Comparison of ENCODE assay signal across 19 cellular contexts in genomic region chr12:31478425-31478824, GRCh38.
DNase-seq lines count a peak whose midpoint lies in the region; ATAC-seq, FAIRE-seq and TF ChIP-seq lines count a peak whose summit lies in the region.
"Had no signal": no experiment of that assay in that cellular context is flagged by ENCODE, and none has a peak within 500 bp of the region (broad histone marks: within the 10 kb centered on the region; RNA-seq: fewer than 3 reads in every experiment).

No MANE protein-coding gene starts in this region.

- H3K9me3 ChIP-seq in BLaER1 (no peaks in the 10 kb centered on the region), left ventricle myocardium inferior (replicated peaks) (no peaks in the 10 kb centered on the region), liver (ENCODE audit: control insufficient read depth in 4 of 4, low read length in 3 of 4) (no peaks in the 10 kb centered on the region)
- H3K9me3 ChIP-seq: BE2C, Caco-2 had no signal

- H3K27me3 ChIP-seq in BLaER1 (no peaks in the 10 kb centered on the region), left ventricle myocardium inferior (ENCODE audit: low read depth) (no peaks in the 10 kb centered on the region), liver (ENCODE audit: control insufficient read depth in 4 of 4, insufficient read depth in 4 of 4, low read length in 3 of 4) (no peaks in the 10 kb centered on the region)
- H3K27me3 ChIP-seq: BE2C had no signal

- no peak overlapping the region for H3K27ac ChIP-seq in BLaER1
- peak overlapping the region; percentile 25 for H3K27ac ChIP-seq in left ventricle myocardium inferior (replicated peaks)
- peak overlapping the region; percentile 20 to 42 for H3K27ac ChIP-seq in liver (ENCODE audit: low read depth in 1 of 2, low read length in 2 of 2)
- H3K27ac ChIP-seq: HL-60 had no signal

- H3K4me3 ChIP-seq in BLaER1: no peak overlapping the region
- H3K4me3 ChIP-seq in left ventricle myocardium inferior: no peak overlapping the region
- H3K4me3 ChIP-seq in liver (ENCODE audit: low read depth in 1 of 3, low read length in 3 of 3): no peak overlapping the region

- H3K36me3 ChIP-seq in BLaER1 (peaks cover 15% of the 10 kb centered on the region; the same call in 1 of the 2 replicates), left ventricle myocardium inferior (peaks cover 9% of the 10 kb centered on the region), liver (ENCODE audit: control insufficient read depth in 4 of 4, insufficient read depth in 3 of 4, low read depth in 1 of 4, low read length in 3 of 4) (peaks cover 0 to 3% (median 0%) of the 10 kb centered on the region in 4 donors)

- H3K9ac ChIP-seq in BLaER1: no peak overlapping the region
- H3K9ac ChIP-seq in liver (ENCODE audit: low read depth in 1 of 2, low read length in 2 of 2): no peak overlapping the region

- no peaks in the 10 kb centered on the region for H3K36me3 Mint-ChIP-seq in stimulated activated effector memory CD8-positive, alpha-beta T cell treated with anti-CD3 and anti-CD28 coated beads, Interleukin-12 subunit alpha, Interleukin-12 subunit beta, amount 100 ng/mL, for 72 hours
- H3K36me3 Mint-ChIP-seq: CD8-positive, alpha-beta memory T cell had no signal

- no peaks in the 10 kb centered on the region for H3K9me3 Mint-ChIP-seq in stimulated activated effector memory CD8-positive, alpha-beta T cell treated with anti-CD3 and anti-CD28 coated beads, Interleukin-12 subunit alpha, Interleukin-12 subunit beta, amount 100 ng/mL, for 72 hours
- H3K9me3 Mint-ChIP-seq: CD8-positive, alpha-beta memory T cell; H9 had no signal

- intact Hi-C loops in left ventricle myocardium inferior (cut with micrococcal nuclease): no loop called here

- TF ChIP-seq RAD21 in liver (IDR thresholded peaks at IDR 0.05): no peak

- no peak for TF ChIP-seq CTCF in left ventricle myocardium inferior (IDR thresholded peaks at IDR 0.05; ENCODE audit: borderline replicate concordance)
- no peak for TF ChIP-seq CTCF in liver (IDR thresholded peaks at IDR 0.05; ENCODE audit: low read depth, low read length, missing input control)

- H3K4me1 ChIP-seq in BLaER1: peaks cover 21% of the 10 kb centered on the region
- H3K4me1 ChIP-seq in left ventricle myocardium inferior: peaks cover 37% of the 10 kb centered on the region
- H3K4me1 ChIP-seq in liver (ENCODE audit: control insufficient read depth in 4 of 4, insufficient read depth in 4 of 4, low read length in 3 of 4): peaks cover 8 to 33% (median 24%) of the 10 kb centered on the region in 4 donors
- H3K4me1 ChIP-seq: BE2C, Caco-2 had no signal

- 66% methylated on average over 5 of the region's 5 CpGs for WGBS in liver

- ATAC-seq in GM19455 (IDR thresholded peaks at IDR 0.05; ENCODE audit: unreplicated experiment): no peak
- no peak for ATAC-seq in stimulated activated effector memory CD8-positive, alpha-beta T cell treated with anti-CD3 and anti-CD28 coated beads, Interleukin-12 subunit alpha, Interleukin-12 subunit beta, amount 100 ng/mL, for 72 hours
- ATAC-seq in GM19328 (IDR thresholded peaks at IDR 0.05; ENCODE audit: unreplicated experiment): no peak

- no peaks in the 10 kb centered on the region for H4K20me1 ChIP-seq in BLaER1

- DNase-seq in HTR-8/SVneo (ENCODE audit: insufficient read length, low spot score) (no peak), left ventricle myocardium inferior (no peak), dermis blood vessel endothelial cell (no peak)
- DNase-seq in stimulated activated effector memory CD8-positive, alpha-beta T cell treated with anti-CD3 and anti-CD28 coated beads, Interleukin-12 subunit alpha, Interleukin-12 subunit beta, amount 100 ng/mL, for 72 hours (ENCODE audit: low spot score in 2 of 2): no peak
- DNase-seq: BE2C; Caco-2; CD8-positive, alpha-beta memory T cell; DND-41; GF-D8; GOT3; H9; IMR-90; KBM-7 had no signal

- no peaks in the 10 kb centered on the region for H3K4me1 Mint-ChIP-seq in stimulated activated effector memory CD8-positive, alpha-beta T cell treated with anti-CD3 and anti-CD28 coated beads, Interleukin-12 subunit alpha, Interleukin-12 subunit beta, amount 100 ng/mL, for 72 hours
- H3K4me1 Mint-ChIP-seq: CD8-positive, alpha-beta memory T cell had no signal

- no peak overlapping the region for H3K27ac Mint-ChIP-seq in stimulated activated effector memory CD8-positive, alpha-beta T cell treated with anti-CD3 and anti-CD28 coated beads, Interleukin-12 subunit alpha, Interleukin-12 subunit beta, amount 100 ng/mL, for 72 hours

- peak; percentile 54 for FAIRE-seq in HTR-8/SVneo (lab: Jason Lieb, UNC)
- FAIRE-seq: A204.1 had no signal

- peak overlapping the region; percentile 44; the same call in 1 of the 2 replicates for H3K4me2 ChIP-seq in BLaER1

- H3K4me3 Mint-ChIP-seq in stimulated activated effector memory CD8-positive, alpha-beta T cell treated with anti-CD3 and anti-CD28 coated beads, Interleukin-12 subunit alpha, Interleukin-12 subunit beta, amount 100 ng/mL, for 72 hours: no peak overlapping the region
- H3K4me3 Mint-ChIP-seq: CD8-positive, alpha-beta memory T cell; H9 had no signal

TF ChIP-seq in liver, 16 proteins besides CTCF, POLR2A, EP300 and RAD21:
- TF ChIP-seq EGR1 (IDR thresholded peaks at IDR 0.05; ENCODE audit: low read depth in 2 of 2): no peak
- TF ChIP-seq ATF3 (IDR thresholded peaks at IDR 0.05): no peak
- TF ChIP-seq HNF4G (IDR thresholded peaks at IDR 0.05): no peak
- TF ChIP-seq JUND (IDR thresholded peaks at IDR 0.05): no peak
- TF ChIP-seq, protein P1, sequence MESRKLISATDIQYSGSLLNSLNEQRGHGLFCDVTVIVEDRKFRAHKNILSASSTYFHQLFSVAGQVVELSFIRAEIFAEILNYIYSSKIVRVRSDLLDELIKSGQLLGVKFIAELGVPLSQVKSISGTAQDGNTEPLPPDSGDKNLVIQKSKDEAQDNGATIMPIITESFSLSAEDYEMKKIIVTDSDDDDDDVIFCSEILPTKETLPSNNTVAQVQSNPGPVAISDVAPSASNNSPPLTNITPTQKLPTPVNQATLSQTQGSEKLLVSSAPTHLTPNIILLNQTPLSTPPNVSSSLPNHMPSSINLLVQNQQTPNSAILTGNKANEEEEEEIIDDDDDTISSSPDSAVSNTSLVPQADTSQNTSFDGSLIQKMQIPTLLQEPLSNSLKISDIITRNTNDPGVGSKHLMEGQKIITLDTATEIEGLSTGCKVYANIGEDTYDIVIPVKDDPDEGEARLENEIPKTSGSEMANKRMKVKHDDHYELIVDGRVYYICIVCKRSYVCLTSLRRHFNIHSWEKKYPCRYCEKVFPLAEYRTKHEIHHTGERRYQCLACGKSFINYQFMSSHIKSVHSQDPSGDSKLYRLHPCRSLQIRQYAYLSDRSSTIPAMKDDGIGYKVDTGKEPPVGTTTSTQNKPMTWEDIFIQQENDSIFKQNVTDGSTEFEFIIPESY (IDR thresholded peaks at IDR 0.05): no peak
- TF ChIP-seq YY1 (IDR thresholded peaks at IDR 0.05): no peak
- TF ChIP-seq NR2F2 (IDR thresholded peaks at IDR 0.05): no peak
- TF ChIP-seq, protein P2, sequence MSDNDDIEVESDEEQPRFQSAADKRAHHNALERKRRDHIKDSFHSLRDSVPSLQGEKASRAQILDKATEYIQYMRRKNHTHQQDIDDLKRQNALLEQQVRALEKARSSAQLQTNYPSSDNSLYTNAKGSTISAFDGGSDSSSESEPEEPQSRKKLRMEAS (IDR thresholded peaks at IDR 0.05): no peak
- TF ChIP-seq FOXA2 (IDR thresholded peaks at IDR 0.05): no peak
- no peak for TF ChIP-seq FOXA1 (IDR thresholded peaks at IDR 0.05)
- no peak for TF ChIP-seq TAF1 (conservative IDR thresholded peaks at IDR 0.05)
- TF ChIP-seq GABPA (IDR thresholded peaks at IDR 0.05 in 1 of 2, conservative IDR thresholded peaks at IDR 0.05 in 1 of 2): no peak
- TF ChIP-seq SP1 (IDR thresholded peaks at IDR 0.05): no peak
- no peak for TF ChIP-seq HNF4A (conservative IDR thresholded peaks at IDR 0.05)
- no peak for TF ChIP-seq RXRA (IDR thresholded peaks at IDR 0.05)
